Comparison of ENCODE assay signal across 1 cellular context in the genomic region with DNA sequence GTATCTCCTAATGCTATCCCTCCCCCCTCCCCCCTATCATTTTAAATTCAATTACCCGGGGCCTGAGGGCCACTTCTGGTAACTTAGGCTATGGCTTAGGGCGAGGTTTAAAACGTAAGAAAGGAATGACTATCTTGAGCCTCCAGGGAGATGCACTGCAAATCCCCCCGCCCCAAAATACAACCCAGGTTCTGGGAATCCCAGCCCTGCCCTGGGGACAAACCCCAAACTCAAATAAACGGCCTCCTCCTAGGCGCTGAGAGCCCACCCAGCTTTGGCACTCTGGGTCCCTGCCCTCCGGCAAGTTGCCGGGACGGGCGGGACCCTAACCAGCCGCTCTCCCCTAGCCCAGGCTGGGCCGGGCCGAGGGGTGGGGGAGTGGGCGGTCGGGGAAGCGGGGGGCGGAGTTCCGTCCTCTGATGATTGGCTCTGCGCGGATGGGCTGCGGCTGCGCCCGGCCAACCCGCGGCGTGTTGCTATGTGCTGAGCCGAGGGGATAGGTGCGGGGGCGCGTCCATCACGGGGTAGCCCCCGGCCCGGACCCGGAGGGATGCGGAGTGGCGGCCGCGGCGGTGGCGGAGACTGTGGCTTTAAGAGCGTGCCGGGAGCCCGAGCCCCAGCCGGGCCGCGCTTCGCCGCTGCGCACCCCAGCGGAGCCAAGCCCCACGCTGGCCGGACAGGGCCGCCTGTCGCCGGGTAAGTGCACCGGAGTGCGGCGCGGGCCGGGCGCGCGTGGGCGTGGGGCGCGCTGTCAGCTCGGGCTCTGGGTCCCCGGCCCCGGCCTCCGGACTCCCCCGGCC.
A peak's percentile ranks its signal among the peaks of the same experiment; 100 is the strongest.
TF ChIP-seq lines count a peak whose summit lies in the region.

A gene with protein sequence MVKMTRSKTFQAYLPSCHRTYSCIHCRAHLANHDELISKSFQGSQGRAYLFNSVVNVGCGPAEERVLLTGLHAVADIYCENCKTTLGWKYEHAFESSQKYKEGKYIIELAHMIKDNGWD (plus strand): TSS at position 527 of the 800 bp plus-strand sequence. CDS start 21,755 bp downstream, outside the sequence.

TF ChIP-seq in HepG2, 621 proteins besides CTCF, POLR2A, EP300 and RAD21 (continued from another document and continues in another):
- TF ChIP-seq BCL3 (CRISPR knock-in tag; IDR thresholded peaks at IDR 0.05) (no peak), MXD4 (CRISPR knock-in tag; IDR thresholded peaks at IDR 0.05) (peak; percentile 11; the same call in 1 of the 2 replicates), ZEB1 (IDR thresholded peaks at IDR 0.05; ENCODE audit: insufficient replicate concordance, low read depth) (no peak), ZNF850 (CRISPR knock-in tag; conservative IDR thresholded peaks at IDR 0.05) (0 out of 2 replicates have a peak, but pooled peaks have one; percentile 44), AFF4 (CRISPR knock-in tag; IDR thresholded peaks at IDR 0.05) (no peak), SYNCRIP (IDR thresholded peaks at IDR 0.05; ENCODE audit: insufficient read depth, low read depth, low read length) (no peak), RBM39 (IDR thresholded peaks at IDR 0.05; ENCODE audit: low read depth, low read length, poor library complexity, severe bottlenecking) (no peak), NCOA1 (CRISPR knock-in tag; IDR thresholded peaks at IDR 0.05) (no peak), ZC3H4 (CRISPR knock-in tag; IDR thresholded peaks at IDR 0.05; ENCODE audit: borderline replicate concordance) (no peak), ARNTL (CRISPR knock-in tag; IDR thresholded peaks at IDR 0.05) (no peak), ZNF773 (CRISPR knock-in tag; IDR thresholded peaks at IDR 0.05; ENCODE audit: borderline replicate concordance) (no peak), CBFB (CRISPR knock-in tag; IDR thresholded peaks at IDR 0.05) (no peak), ZNF350 (CRISPR knock-in tag; IDR thresholded peaks at IDR 0.05; ENCODE audit: borderline replicate concordance, low read depth) (no peak), ZNF235 (CRISPR knock-in tag; IDR thresholded peaks at IDR 0.05; ENCODE audit: borderline replicate concordance) (no peak), ZNF17 (CRISPR knock-in tag; IDR thresholded peaks at IDR 0.05) (no peak), ZNF431 (CRISPR knock-in tag; IDR thresholded peaks at IDR 0.05; ENCODE audit: borderline replicate concordance, low read depth) (no peak), NPAS2 (CRISPR knock-in tag; IDR thresholded peaks at IDR 0.05; ENCODE audit: borderline replicate concordance) (no peak), NCOA5 (CRISPR knock-in tag; IDR thresholded peaks at IDR 0.05) (no peak), ELF1 (CRISPR knock-in tag; IDR thresholded peaks at IDR 0.05) (no peak), MXD1 (CRISPR knock-in tag; IDR thresholded peaks at IDR 0.05) (peak; percentile 61; the same call in 1 of the 2 replicates), ATM (IDR thresholded peaks at IDR 0.05; ENCODE audit: borderline replicate concordance) (no peak), RFX1 (IDR thresholded peaks at IDR 0.05) (no peak), FOXP1 (IDR thresholded peaks at IDR 0.05) (no peak), FOXP1 (CRISPR knock-in tag; IDR thresholded peaks at IDR 0.05) (no peak), IKZF4 (CRISPR knock-in tag; IDR thresholded peaks at IDR 0.05; ENCODE audit: borderline replicate concordance, low read depth, not compliant biosample characterization) (no peak), ZMYM3 (CRISPR knock-in tag; IDR thresholded peaks at IDR 0.05) (no peak), SIX4 (CRISPR knock-in tag; IDR thresholded peaks at IDR 0.05) (no peak), NR2F1 (CRISPR knock-in tag; IDR thresholded peaks at IDR 0.05) (no peak), KLF9 (CRISPR knock-in tag; IDR thresholded peaks at IDR 0.05; ENCODE audit: low read depth) (no peak), ZNF180 (CRISPR knock-in tag; IDR thresholded peaks at IDR 0.05; ENCODE audit: borderline replicate concordance, low read depth) (no peak), FOXA3 (CRISPR knock-in tag; IDR thresholded peaks at IDR 0.05) (no peak), HDAC1 (CRISPR knock-in tag; IDR thresholded peaks at IDR 0.05) (peak; percentile 75), ZNF747 (CRISPR knock-in tag; IDR thresholded peaks at IDR 0.05; ENCODE audit: borderline replicate concordance) (no peak)
- TF ChIP-seq, protein P1, sequence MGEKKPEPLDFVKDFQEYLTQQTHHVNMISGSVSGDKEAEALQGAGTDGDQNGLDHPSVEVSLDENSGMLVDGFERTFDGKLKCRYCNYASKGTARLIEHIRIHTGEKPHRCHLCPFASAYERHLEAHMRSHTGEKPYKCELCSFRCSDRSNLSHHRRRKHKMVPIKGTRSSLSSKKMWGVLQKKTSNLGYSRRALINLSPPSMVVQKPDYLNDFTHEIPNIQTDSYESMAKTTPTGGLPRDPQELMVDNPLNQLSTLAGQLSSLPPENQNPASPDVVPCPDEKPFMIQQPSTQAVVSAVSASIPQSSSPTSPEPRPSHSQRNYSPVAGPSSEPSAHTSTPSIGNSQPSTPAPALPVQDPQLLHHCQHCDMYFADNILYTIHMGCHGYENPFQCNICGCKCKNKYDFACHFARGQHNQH (CRISPR knock-in tag; IDR thresholded peaks at IDR 0.05) = peak; percentile 25
- TF ChIP-seq, protein P2, sequence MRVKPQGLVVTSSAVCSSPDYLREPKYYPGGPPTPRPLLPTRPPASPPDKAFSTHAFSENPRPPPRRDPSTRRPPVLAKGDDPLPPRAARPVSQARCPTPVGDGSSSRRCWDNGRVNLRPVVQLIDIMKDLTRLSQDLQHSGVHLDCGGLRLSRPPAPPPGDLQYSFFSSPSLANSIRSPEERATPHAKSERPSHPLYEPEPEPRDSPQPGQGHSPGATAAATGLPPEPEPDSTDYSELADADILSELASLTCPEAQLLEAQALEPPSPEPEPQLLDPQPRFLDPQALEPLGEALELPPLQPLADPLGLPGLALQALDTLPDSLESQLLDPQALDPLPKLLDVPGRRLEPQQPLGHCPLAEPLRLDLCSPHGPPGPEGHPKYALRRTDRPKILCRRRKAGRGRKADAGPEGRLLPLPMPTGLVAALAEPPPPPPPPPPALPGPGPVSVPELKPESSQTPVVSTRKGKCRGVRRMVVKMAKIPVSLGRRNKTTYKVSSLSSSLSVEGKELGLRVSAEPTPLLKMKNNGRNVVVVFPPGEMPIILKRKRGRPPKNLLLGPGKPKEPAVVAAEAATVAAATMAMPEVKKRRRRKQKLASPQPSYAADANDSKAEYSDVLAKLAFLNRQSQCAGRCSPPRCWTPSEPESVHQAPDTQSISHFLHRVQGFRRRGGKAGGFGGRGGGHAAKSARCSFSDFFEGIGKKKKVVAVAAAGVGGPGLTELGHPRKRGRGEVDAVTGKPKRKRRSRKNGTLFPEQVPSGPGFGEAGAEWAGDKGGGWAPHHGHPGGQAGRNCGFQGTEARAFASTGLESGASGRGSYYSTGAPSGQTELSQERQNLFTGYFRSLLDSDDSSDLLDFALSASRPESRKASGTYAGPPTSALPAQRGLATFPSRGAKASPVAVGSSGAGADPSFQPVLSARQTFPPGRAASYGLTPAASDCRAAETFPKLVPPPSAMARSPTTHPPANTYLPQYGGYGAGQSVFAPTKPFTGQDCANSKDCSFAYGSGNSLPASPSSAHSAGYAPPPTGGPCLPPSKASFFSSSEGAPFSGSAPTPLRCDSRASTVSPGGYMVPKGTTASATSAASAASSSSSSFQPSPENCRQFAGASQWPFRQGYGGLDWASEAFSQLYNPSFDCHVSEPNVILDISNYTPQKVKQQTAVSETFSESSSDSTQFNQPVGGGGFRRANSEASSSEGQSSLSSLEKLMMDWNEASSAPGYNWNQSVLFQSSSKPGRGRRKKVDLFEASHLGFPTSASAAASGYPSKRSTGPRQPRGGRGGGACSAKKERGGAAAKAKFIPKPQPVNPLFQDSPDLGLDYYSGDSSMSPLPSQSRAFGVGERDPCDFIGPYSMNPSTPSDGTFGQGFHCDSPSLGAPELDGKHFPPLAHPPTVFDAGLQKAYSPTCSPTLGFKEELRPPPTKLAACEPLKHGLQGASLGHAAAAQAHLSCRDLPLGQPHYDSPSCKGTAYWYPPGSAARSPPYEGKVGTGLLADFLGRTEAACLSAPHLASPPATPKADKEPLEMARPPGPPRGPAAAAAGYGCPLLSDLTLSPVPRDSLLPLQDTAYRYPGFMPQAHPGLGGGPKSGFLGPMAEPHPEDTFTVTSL (CRISPR knock-in tag; IDR thresholded peaks at IDR 0.05; ENCODE audit: borderline replicate concordance) = no peak
- TF ChIP-seq, protein P3, sequence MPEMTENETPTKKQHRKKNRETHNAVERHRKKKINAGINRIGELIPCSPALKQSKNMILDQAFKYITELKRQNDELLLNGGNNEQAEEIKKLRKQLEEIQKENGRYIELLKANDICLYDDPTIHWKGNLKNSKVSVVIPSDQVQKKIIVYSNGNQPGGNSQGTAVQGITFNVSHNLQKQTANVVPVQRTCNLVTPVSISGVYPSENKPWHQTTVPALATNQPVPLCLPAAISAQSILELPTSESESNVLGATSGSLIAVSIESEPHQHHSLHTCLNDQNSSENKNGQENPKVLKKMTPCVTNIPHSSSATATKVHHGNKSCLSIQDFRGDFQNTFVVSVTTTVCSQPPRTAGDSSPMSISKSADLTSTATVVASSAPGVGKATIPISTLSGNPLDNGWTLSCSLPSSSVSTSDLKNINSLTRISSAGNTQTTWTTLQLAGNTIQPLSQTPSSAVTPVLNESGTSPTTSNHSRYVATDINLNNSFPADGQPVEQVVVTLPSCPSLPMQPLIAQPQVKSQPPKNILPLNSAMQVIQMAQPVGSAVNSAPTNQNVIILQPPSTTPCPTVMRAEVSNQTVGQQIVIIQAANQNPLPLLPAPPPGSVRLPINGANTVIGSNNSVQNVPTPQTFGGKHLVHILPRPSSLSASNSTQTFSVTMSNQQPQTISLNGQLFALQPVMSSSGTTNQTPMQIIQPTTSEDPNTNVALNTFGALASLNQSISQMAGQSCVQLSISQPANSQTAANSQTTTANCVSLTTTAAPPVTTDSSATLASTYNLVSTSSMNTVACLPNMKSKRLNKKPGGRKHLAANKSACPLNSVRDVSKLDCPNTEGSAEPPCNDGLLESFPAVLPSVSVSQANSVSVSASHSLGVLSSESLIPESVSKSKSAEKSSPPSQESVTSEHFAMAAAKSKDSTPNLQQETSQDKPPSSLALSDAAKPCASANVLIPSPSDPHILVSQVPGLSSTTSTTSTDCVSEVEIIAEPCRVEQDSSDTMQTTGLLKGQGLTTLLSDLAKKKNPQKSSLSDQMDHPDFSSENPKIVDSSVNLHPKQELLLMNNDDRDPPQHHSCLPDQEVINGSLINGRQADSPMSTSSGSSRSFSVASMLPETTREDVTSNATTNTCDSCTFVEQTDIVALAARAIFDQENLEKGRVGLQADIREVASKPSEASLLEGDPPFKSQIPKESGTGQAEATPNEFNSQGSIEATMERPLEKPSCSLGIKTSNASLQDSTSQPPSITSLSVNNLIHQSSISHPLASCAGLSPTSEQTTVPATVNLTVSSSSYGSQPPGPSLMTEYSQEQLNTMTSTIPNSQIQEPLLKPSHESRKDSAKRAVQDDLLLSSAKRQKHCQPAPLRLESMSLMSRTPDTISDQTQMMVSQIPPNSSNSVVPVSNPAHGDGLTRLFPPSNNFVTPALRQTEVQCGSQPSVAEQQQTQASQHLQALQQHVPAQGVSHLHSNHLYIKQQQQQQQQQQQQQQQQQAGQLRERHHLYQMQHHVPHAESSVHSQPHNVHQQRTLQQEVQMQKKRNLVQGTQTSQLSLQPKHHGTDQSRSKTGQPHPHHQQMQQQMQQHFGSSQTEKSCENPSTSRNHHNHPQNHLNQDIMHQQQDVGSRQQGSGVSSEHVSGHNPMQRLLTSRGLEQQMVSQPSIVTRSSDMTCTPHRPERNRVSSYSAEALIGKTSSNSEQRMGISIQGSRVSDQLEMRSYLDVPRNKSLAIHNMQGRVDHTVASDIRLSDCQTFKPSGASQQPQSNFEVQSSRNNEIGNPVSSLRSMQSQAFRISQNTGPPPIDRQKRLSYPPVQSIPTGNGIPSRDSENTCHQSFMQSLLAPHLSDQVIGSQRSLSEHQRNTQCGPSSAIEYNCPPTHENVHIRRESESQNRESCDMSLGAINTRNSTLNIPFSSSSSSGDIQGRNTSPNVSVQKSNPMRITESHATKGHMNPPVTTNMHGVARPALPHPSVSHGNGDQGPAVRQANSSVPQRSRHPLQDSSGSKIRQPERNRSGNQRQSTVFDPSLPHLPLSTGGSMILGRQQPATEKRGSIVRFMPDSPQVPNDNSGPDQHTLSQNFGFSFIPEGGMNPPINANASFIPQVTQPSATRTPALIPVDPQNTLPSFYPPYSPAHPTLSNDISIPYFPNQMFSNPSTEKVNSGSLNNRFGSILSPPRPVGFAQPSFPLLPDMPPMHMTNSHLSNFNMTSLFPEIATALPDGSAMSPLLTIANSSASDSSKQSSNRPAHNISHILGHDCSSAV (CRISPR knock-in tag; IDR thresholded peaks at IDR 0.05; ENCODE audit: borderline replicate concordance) = no peak
